ENCODE assay signal across 9 cellular contexts in genomic region chr11:83008581-83008923, GRCh38.
DNase-seq lines count a peak whose midpoint lies in the region; ATAC-seq, FAIRE-seq and TF ChIP-seq lines count a peak whose summit lies in the region.
"Had no signal": no experiment of that assay in that cellular context is flagged by ENCODE, and none has a peak within 500 bp of the region (broad histone marks: within the 10 kb centered on the region; RNA-seq: fewer than 3 reads in every experiment).

No MANE protein-coding gene starts in this region.

- no peak for TF ChIP-seq POLR2A in K562 (conservative IDR thresholded peaks at IDR 0.05)

- peak; percentile 38 for ATAC-seq in K562

- in situ Hi-C loops in K562 (cut with MboI) = no loop called here

- H3K4me2 ChIP-seq in K562 (ENCODE audit: insufficient read depth, low read length) = peak overlapping the region; percentile 58; the same call in 1 of the 2 replicates

- peaks cover 77% of the 10 kb centered on the region for H3K4me1 Mint-ChIP-seq in HFFc6 (ENCODE audit: low read depth)

- H3K27me3 ChIP-seq in K562 (ENCODE audit: control insufficient read depth in 2 of 2, insufficient read depth in 2 of 2, low read length in 2 of 2) = no peaks in the 10 kb centered on the region
- H3K27me3 ChIP-seq in H7 (ENCODE audit: control insufficient read depth, insufficient read depth, low read length) = no peaks in the 10 kb centered on the region

- DNase-seq in HFFc6 = peak; percentile 53
- DNase-seq in K562 (ENCODE audit: extremely low read depth in 1 of 4, low spot score in 3 of 4) = peak in 1 of 4 experiments; percentile 22
- DNase-seq in kidney tubule cell (ENCODE audit: low spot score) = peak; percentile 86
- DNase-seq in NCI-H446 (lab: John Stamatoyannopoulos, UW) = no peak
- no peak for DNase-seq in hypothalamus (lab: John Stamatoyannopoulos, UW)
- DNase-seq in NCI-H446 treated with DMSO at 0.1 percent for 48 hours (lab: John Stamatoyannopoulos, UW) = no peak
- no peak for DNase-seq in H7
- DNase-seq: activated CD4-positive, alpha-beta T cell treated with anti-CD3 and anti-CD28 coated beads, Interleukin-2, amount 10 ng/mL, durations not matched to agents 7 days and 5 days had no signal

- peak overlapping the region; percentile 27 for H3K27ac Mint-ChIP-seq in HFFc6
- H3K27ac Mint-ChIP-seq: activated CD4-positive, alpha-beta T cell treated with anti-CD3 and anti-CD28 coated beads, Interleukin-2, amount 10 ng/mL, durations not matched to agents 7 days and 5 days had no signal

- no peak for TF ChIP-seq CTCF in 22Rv1 (IDR thresholded peaks at IDR 0.05)
- no peak for TF ChIP-seq CTCF in HFFc6 (IDR thresholded peaks at IDR 0.05)
- TF ChIP-seq CTCF in K562 (IDR thresholded peaks at IDR 0.05 in 2 of 3, conservative IDR thresholded peaks at IDR 0.05 in 1 of 3; ENCODE audit: insufficient read depth in 2 of 3, low read depth in 1 of 3, low read length in 3 of 3) = no peak

- H3K9me3 Mint-ChIP-seq in HFFc6 = no peaks in the 10 kb centered on the region
- H3K9me3 Mint-ChIP-seq: activated CD4-positive, alpha-beta T cell treated with anti-CD3 and anti-CD28 coated beads, Interleukin-2, amount 10 ng/mL, durations not matched to agents 7 days and 5 days had no signal

- H3K36me3 ChIP-seq in K562 (ENCODE audit: control insufficient read depth, insufficient read depth, low read length) (no peaks in the 10 kb centered on the region), H7 (replicated peaks; ENCODE audit: control insufficient read depth, insufficient read depth, low read length) (no peaks in the 10 kb centered on the region)

- BruUV-seq in K562 (replicated peaks; lab: Mats Ljungman, UMichigan) = no TSS peak

- peak overlapping the region; percentile 26; the same call in 1 of the 2 replicates for H3K4me3 Mint-ChIP-seq in HFFc6
- H3K4me3 Mint-ChIP-seq: activated CD4-positive, alpha-beta T cell treated with anti-CD3 and anti-CD28 coated beads, Interleukin-2, amount 10 ng/mL, durations not matched to agents 7 days and 5 days had no signal

- H3K79me2 ChIP-seq in K562 (ENCODE audit: control insufficient read depth, insufficient read depth, low read length) = no peaks in the 10 kb centered on the region

- no peak for TF ChIP-seq EP300 in K562 (IDR thresholded peaks at IDR 0.05; ENCODE audit: low read length)

- H3K9ac ChIP-seq in K562 (ENCODE audit: insufficient read depth in 1 of 2, low read depth in 2 of 2, low read length in 2 of 2) = no peak overlapping the region

- WGBS in K562 (ENCODE audit: insufficient coverage, low coverage, missing lambda C conversion rate) = 67% methylated on average over 2 of the region's 2 CpGs

- H3K4me1 ChIP-seq in K562 (replicated peaks in 1 of 2; ENCODE audit: control insufficient read depth in 2 of 2, insufficient read depth in 2 of 2, low read length in 2 of 2) = peaks cover 13 to 27% of the 10 kb centered on the region in 2 experiments; a peak in 4 of 5 replicates

- CTCF ChIA-PET in K562 (lab: Yijun Ruan, JAX; ENCODE audit: low intra/inter-chr PET ratio) = no interaction called here

- no peaks in the 10 kb centered on the region for H3K9me3 ChIP-seq in K562 (replicated peaks; ENCODE audit: control insufficient read depth, insufficient read depth, low read depth, low read length)

- POLR2A ChIA-PET in K562 (lab: Yijun Ruan, JAX) = no interaction called here

- peak overlapping the region; percentile 82 for H3K27ac ChIP-seq in 22Rv1
- peak overlapping the region; percentile 60 for H3K27ac ChIP-seq in K562 (ENCODE audit: extremely low read depth, low read depth, low read length)

- H3K4me3 ChIP-seq in K562 (no peak overlapping the region), H7 (ENCODE audit: insufficient read depth, low read depth, low read length) (no peak overlapping the region)

- peaks cover 12% of the 10 kb centered on the region; the same call in 1 of the 2 replicates for H3K36me3 Mint-ChIP-seq in HFFc6 (ENCODE audit: low read depth)

- H3K9me1 ChIP-seq in K562 (ENCODE audit: control insufficient read depth, insufficient read depth, low read length) = no peaks in the 10 kb centered on the region

- H2AFZ ChIP-seq in K562 (ENCODE audit: low read depth, low read length) = peak overlapping the region; percentile 88

- intact Hi-C loops in K562 (cut with micrococcal nuclease) = loop anchor here (5.0 kb wide), 2 partner anchors 64 to 101 kb away; partner anchors contain the start of gene RAB30

- TF ChIP-seq RAD21 in K562 (CRISPR knock-in tag; conservative IDR thresholded peaks at IDR 0.05 in 1 of 2, IDR thresholded peaks at IDR 0.05 in 1 of 2) = no peak

- no peaks in the 10 kb centered on the region for H4K20me1 ChIP-seq in K562 (replicated peaks; ENCODE audit: control insufficient read depth, insufficient read depth, low read length)

- FAIRE-seq in K562 (lab: Jason Lieb, UNC) = no peak

- H3K27me3 Mint-ChIP-seq in HFFc6 (ENCODE audit: insufficient read depth) = no peaks in the 10 kb centered on the region; the same call in 1 of the 2 replicates
- H3K27me3 Mint-ChIP-seq: activated CD4-positive, alpha-beta T cell treated with anti-CD3 and anti-CD28 coated beads, Interleukin-2, amount 10 ng/mL, durations not matched to agents 7 days and 5 days had no signal

TF ChIP-seq in K562, 482 proteins besides CTCF, POLR2A, EP300 and RAD21:
- TF ChIP-seq ZNF668 (CRISPR knock-in tag; IDR thresholded peaks at IDR 0.05) (no peak), FOS (IDR thresholded peaks at IDR 0.05; ENCODE audit: extremely low read depth, insufficient read length) (no peak), TEAD4 (IDR thresholded peaks at IDR 0.05; ENCODE audit: low read length) (no peak), TEAD4 (CRISPR knock-in tag; IDR thresholded peaks at IDR 0.05; ENCODE audit: borderline replicate concordance) (no peak), HMBOX1 (IDR thresholded peaks at IDR 0.05) (peak; percentile 37; the same call in 1 of the 2 replicates)

Comparison
In these comparisons a context has a peak if more than half of its experiments do, and no peak if none do; other contexts are left out.
1. DNase-seq: peak in HFFc6 (single experiment) and kidney tubule cell (single experiment); none in NCI-H446 (0 of 2), hypothalamus (0 of 51), NCI-H446 treated with DMSO at 0.1 percent for 48 hours (single experiment) and H7 (single experiment).